ENCODE assay signal across 8 cellular contexts in the genomic region with DNA sequence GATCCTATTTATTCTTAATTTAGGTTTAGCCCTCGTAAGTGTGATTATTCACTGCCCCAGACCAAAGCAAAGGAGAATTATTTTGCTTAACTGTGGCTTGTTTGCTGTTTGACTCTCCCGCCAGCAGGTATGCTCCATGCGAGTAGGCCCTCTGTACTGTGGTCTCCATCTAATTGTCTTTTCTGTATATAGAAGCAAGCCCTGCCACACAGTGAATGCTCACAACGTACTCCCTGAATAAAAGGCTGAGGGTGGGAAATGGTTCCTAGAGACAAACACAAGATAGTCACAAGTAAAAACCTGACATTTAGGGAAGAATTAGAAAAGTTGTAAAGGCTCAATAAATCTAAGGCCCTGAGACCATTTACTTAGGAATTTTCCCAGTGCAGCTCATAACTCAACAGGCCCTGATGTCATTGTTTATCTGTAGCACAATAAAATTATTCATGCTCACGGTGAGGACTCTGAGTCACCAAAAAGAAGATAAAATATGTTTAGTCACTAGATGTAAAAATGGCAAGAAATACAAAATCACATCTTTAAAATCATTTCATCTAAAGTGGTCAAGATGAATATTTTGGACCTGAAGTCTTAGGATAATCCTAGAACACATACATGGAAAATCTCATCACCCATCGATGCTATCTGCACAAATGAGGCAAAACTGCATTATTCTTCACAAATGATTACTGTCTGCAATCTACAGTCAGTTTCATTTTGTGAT.
DNase-seq lines count a peak whose midpoint lies in the region; ATAC-seq and TF ChIP-seq lines count a peak whose summit lies in the region.
"Had no signal": no experiment of that assay in that cellular context is flagged by ENCODE, and none has a peak within 500 bp of the region (broad histone marks: within the 10 kb centered on the region; RNA-seq: fewer than 3 reads in every experiment).

No MANE protein-coding gene starts in this region.

- DNase-seq in foreskin keratinocyte (peak; percentile 41 to 64), GM19240 (ENCODE audit: insufficient read length, low spot score) (no peak)
- DNase-seq in activated naive CD4-positive, alpha-beta T cell treated with Interleukin-2 at 50 U/mL for 16 hours, result no peak
- DNase-seq: NCI-H345 had no signal

- no peaks in the 10 kb centered on the region for H3K27me3 ChIP-seq in foreskin keratinocyte

- H3K36me3 ChIP-seq in HEK293 (ENCODE audit: control insufficient read depth in 2 of 2, insufficient read depth in 1 of 2, low read length in 2 of 2), result no peaks in the 10 kb centered on the region

- TF ChIP-seq CTCF in HEK293 (tag by site-specific recombination; IDR thresholded peaks at IDR 0.05) (no peak), VCaP (conservative IDR thresholded peaks at IDR 0.05) (no peak), foreskin keratinocyte (conservative IDR thresholded peaks at IDR 0.05) (no peak)

- H3K4me1 ChIP-seq in HEK293 (ENCODE audit: control insufficient read depth, insufficient read depth, low read length), result peaks cover 11% of the 10 kb centered on the region
- H3K4me1 ChIP-seq in foreskin keratinocyte, result peaks cover 4% of the 10 kb centered on the region

- CTCF ChIA-PET in HEK293 (lab: Yijun Ruan, JAX), result no interaction called here

- H3K4me3 ChIP-seq in HEK293 (ENCODE audit: low read depth, low read length), result no peak overlapping the region

- no peaks in the 10 kb centered on the region for H3K9me3 ChIP-seq in HEK293 (ENCODE audit: control insufficient read depth, insufficient read depth, low read depth, low read length)

- POLR2A ChIA-PET in HEK293 (lab: Yijun Ruan, JAX), result no interaction called here

- ATAC-seq in foreskin keratinocyte (peak; percentile 70), GM21515 (IDR thresholded peaks at IDR 0.05; ENCODE audit: unreplicated experiment) (no peak)

- H3K27ac ChIP-seq in HEK293 (ENCODE audit: extremely low read depth, low read depth, low read length), result peak overlapping the region; percentile 75
- H3K27ac ChIP-seq in VCaP, result peak overlapping the region; percentile 76
- H3K27ac ChIP-seq in foreskin keratinocyte, result peak overlapping the region; percentile 57
- H3K27ac ChIP-seq in temporal lobe (ENCODE audit: low read depth, low read length), result peak overlapping the region; percentile 14

TF ChIP-seq in HEK293, 187 proteins besides CTCF, POLR2A, EP300 and RAD21 (continues in another document):
- TF ChIP-seq ZNF221 (tag by site-specific recombination; IDR thresholded peaks at IDR 0.05; ENCODE audit: borderline replicate concordance), result no peak
- TF ChIP-seq ZNF138 (tag by site-specific recombination; IDR thresholded peaks at IDR 0.05; ENCODE audit: borderline replicate concordance), result no peak
- TF ChIP-seq, protein P1, sequence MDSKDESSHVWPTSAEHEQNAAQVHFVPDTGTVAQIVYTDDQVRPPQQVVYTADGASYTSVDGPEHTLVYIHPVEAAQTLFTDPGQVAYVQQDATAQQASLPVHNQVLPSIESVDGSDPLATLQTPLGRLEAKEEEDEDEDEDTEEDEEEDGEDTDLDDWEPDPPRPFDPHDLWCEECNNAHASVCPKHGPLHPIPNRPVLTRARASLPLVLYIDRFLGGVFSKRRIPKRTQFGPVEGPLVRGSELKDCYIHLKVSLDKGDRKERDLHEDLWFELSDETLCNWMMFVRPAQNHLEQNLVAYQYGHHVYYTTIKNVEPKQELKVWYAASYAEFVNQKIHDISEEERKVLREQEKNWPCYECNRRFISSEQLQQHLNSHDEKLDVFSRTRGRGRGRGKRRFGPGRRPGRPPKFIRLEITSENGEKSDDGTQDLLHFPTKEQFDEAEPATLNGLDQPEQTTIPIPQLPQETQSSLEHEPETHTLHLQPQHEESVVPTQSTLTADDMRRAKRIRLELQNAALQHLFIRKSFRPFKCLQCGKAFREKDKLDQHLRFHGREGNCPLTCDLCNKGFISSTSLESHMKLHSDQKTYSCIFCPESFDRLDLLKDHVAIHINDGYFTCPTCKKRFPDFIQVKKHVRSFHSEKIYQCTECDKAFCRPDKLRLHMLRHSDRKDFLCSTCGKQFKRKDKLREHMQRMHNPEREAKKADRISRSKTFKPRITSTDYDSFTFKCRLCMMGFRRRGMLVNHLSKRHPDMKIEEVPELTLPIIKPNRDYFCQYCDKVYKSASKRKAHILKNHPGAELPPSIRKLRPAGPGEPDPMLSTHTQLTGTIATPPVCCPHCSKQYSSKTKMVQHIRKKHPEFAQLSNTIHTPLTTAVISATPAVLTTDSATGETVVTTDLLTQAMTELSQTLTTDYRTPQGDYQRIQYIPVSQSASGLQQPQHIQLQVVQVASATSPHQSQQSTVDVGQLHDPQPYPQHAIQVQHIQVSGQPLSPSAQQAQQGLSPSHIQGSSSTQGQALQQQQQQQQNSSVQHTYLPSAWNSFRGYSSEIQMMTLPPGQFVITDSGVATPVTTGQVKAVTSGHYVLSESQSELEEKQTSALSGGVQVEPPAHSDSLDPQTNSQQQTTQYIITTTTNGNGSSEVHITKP (tag by site-specific recombination; IDR thresholded peaks at IDR 0.05), result no peak
- TF ChIP-seq ZNF37A (tag by site-specific recombination; IDR thresholded peaks at IDR 0.05), result no peak
- TF ChIP-seq ZNF626 (tag by site-specific recombination; IDR thresholded peaks at IDR 0.05), result no peak
- TF ChIP-seq ZNF19 (tag by site-specific recombination; IDR thresholded peaks at IDR 0.05; ENCODE audit: low read depth), result no peak
- TF ChIP-seq, protein P2, sequence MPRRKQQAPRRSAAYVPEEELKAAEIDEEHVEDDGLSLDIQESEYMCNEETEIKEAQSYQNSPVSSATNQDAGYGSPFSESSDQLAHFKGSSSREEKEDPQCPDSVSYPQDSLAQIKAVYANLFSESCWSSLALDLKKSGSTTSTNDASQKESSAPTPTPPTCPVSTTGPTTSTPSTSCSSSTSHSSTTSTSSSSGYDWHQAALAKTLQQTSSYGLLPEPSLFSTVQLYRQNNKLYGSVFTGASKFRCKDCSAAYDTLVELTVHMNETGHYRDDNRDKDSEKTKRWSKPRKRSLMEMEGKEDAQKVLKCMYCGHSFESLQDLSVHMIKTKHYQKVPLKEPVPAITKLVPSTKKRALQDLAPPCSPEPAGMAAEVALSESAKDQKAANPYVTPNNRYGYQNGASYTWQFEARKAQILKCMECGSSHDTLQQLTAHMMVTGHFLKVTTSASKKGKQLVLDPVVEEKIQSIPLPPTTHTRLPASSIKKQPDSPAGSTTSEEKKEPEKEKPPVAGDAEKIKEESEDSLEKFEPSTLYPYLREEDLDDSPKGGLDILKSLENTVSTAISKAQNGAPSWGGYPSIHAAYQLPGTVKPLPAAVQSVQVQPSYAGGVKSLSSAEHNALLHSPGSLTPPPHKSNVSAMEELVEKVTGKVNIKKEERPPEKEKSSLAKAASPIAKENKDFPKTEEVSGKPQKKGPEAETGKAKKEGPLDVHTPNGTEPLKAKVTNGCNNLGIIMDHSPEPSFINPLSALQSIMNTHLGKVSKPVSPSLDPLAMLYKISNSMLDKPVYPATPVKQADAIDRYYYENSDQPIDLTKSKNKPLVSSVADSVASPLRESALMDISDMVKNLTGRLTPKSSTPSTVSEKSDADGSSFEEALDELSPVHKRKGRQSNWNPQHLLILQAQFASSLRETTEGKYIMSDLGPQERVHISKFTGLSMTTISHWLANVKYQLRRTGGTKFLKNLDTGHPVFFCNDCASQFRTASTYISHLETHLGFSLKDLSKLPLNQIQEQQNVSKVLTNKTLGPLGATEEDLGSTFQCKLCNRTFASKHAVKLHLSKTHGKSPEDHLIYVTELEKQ (tag by site-specific recombination; IDR thresholded peaks at IDR 0.05; ENCODE audit: borderline replicate concordance), result peak; percentile 78
- TF ChIP-seq ZBTB1 (tag by site-specific recombination; IDR thresholded peaks at IDR 0.05), result no peak
- no peak for TF ChIP-seq ZNF585B (tag by site-specific recombination; IDR thresholded peaks at IDR 0.05)
- TF ChIP-seq ZNF76 (tag by site-specific recombination; IDR thresholded peaks at IDR 0.05; ENCODE audit: borderline replicate concordance, low read depth), result no peak
- TF ChIP-seq SCRT2 (tag by site-specific recombination; IDR thresholded peaks at IDR 0.05), result peak; percentile 94
- no peak for TF ChIP-seq ZNF514 (tag by site-specific recombination; IDR thresholded peaks at IDR 0.05)
- no peak for TF ChIP-seq SETDB1 (IDR thresholded peaks at IDR 0.05; ENCODE audit: insufficient read length, low read length)
- TF ChIP-seq ZNF184 (tag by site-specific recombination; IDR thresholded peaks at IDR 0.05), result peak; percentile 75; the same call in 1 of the 2 replicates
- no peak for TF ChIP-seq ZNF510 (tag by site-specific recombination; IDR thresholded peaks at IDR 0.05; ENCODE audit: insufficient replicate concordance)
- no peak for TF ChIP-seq ZNF391 (tag by site-specific recombination; IDR thresholded peaks at IDR 0.05; ENCODE audit: borderline replicate concordance, low read depth)
- no peak for TF ChIP-seq RBAK (tag by site-specific recombination; IDR thresholded peaks at IDR 0.05)
- peak; percentile 60; the same call in 1 of the 2 replicates for TF ChIP-seq ZFP69B (tag by site-specific recombination; IDR thresholded peaks at IDR 0.05)
- TF ChIP-seq SP7 (tag by site-specific recombination; IDR thresholded peaks at IDR 0.05), result peak; percentile 81
- TF ChIP-seq, protein P3, sequence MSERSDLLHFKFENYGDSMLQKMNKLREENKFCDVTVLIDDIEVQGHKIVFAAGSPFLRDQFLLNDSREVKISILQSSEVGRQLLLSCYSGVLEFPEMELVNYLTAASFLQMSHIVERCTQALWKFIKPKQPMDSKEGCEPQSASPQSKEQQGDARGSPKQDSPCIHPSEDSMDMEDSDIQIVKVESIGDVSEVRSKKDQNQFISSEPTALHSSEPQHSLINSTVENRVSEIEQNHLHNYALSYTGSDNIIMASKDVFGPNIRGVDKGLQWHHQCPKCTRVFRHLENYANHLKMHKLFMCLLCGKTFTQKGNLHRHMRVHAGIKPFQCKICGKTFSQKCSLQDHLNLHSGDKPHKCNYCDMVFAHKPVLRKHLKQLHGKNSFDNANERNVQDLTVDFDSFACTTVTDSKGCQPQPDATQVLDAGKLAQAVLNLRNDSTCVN (tag by site-specific recombination; optimal IDR thresholded peaks at IDR 0.05), result no peak
- TF ChIP-seq ZNF837 (tag by site-specific recombination; IDR thresholded peaks at IDR 0.05), result no peak
- no peak for TF ChIP-seq YY2 (tag by site-specific recombination; IDR thresholded peaks at IDR 0.05)
- TF ChIP-seq ZXDB (tag by site-specific recombination; IDR thresholded peaks at IDR 0.05), result peak; percentile 39; the same call in 1 of the 2 replicates
- TF ChIP-seq ZNF10 (tag by site-specific recombination; IDR thresholded peaks at IDR 0.05), result peak; percentile 56; the same call in 1 of the 2 replicates
- no peak for TF ChIP-seq ZNF175 (tag by site-specific recombination; IDR thresholded peaks at IDR 0.05)
- TF ChIP-seq ZNF24 (tag by site-specific recombination; IDR thresholded peaks at IDR 0.05), result peak; percentile 75
- TF ChIP-seq ZNF132 (tag by site-specific recombination; IDR thresholded peaks at IDR 0.05; ENCODE audit: borderline replicate concordance), result no peak

Comparison
In these comparisons a context has a peak if more than half of its experiments do, and no peak if none do; other contexts are left out.
1. H3K27ac ChIP-seq: peak in every context shown above with its lines; median percentile 76 in VCaP; 75 in HEK293; 57 in foreskin keratinocyte; 14 in temporal lobe.
2. DNase-seq: peak in foreskin keratinocyte (2 of 2); none in activated naive CD4-positive, alpha-beta T cell treated with Interleukin-2 at 50 U/mL for 16 hours (single experiment) and GM19240 (single experiment).